In genomic region chr12:131040491-131040890, GRCh38 we compare ENCODE assay signal across 24 cellular contexts.
DNase-seq lines count a peak whose midpoint lies in the region; ATAC-seq, FAIRE-seq and TF ChIP-seq lines count a peak whose summit lies in the region.
"Had no signal": no experiment of that assay in that cellular context is flagged by ENCODE, and none has a peak within 500 bp of the region (broad histone marks: within the 10 kb centered on the region; RNA-seq: fewer than 3 reads in every experiment).

No MANE protein-coding gene starts in this region.

- 84 to 88% (median 87%) methylated on average over 11 of the region's 11 CpGs for WGBS in spleen, 5 donors

- peak overlapping the region; percentile 87 for H3K27ac Mint-ChIP-seq in neural progenitor cell
- H3K27ac Mint-ChIP-seq: CD8-positive, alpha-beta memory T cell; GM23338; HFFc6; IgD-negative memory B cell had no signal

- no peak overlapping the region for H3K4me2 ChIP-seq in neural progenitor cell
- H3K4me2 ChIP-seq: A549, GM23338 had no signal

- H3K36me3 Mint-ChIP-seq in neural progenitor cell: no peaks in the 10 kb centered on the region
- H3K36me3 Mint-ChIP-seq: CD4-positive, CD25-positive, alpha-beta regulatory T cell; CD8-positive, alpha-beta memory T cell had no signal

- H3K4me1 Mint-ChIP-seq in neural progenitor cell: peaks cover 6% of the 10 kb centered on the region
- H3K4me1 Mint-ChIP-seq: CD4-positive, CD25-positive, alpha-beta regulatory T cell; GM23338 had no signal

- FAIRE-seq in urothelium cell line (lab: Jason Lieb, UNC): no peak
- FAIRE-seq: A549, GM12892, GM18507, H54, HTR-8/SVneo had no signal

- no peaks in the 10 kb centered on the region for H3K79me2 ChIP-seq in neural progenitor cell (ENCODE audit: low read depth)

- peaks cover 17% of the 10 kb centered on the region for H3K27me3 Mint-ChIP-seq in neural progenitor cell (ENCODE audit: insufficient read depth, low read depth)
- H3K27me3 Mint-ChIP-seq: CD4-positive, CD25-positive, alpha-beta regulatory T cell; CD8-positive, alpha-beta memory T cell; IgD-negative memory B cell had no signal

- H3K9ac ChIP-seq in neural progenitor cell: no peak overlapping the region

- DNase-seq in NCI-H2029 (lab: John Stamatoyannopoulos, UW): peak; percentile 14
- no peak for DNase-seq in NCI-H2029 treated with DMSO at 0.1 percent for 48 hours (lab: John Stamatoyannopoulos, UW)
- DNase-seq in H7: peak; percentile 43
- DNase-seq in neural progenitor cell (ENCODE audit: low spot score): no peak
- peak; percentile 69 for DNase-seq in spleen
- DNase-seq in urothelium cell line (ENCODE audit: low spot score): no peak
- DNase-seq in NCI-H1694 (lab: John Stamatoyannopoulos, UW): no peak
- DNase-seq: C1 segment of cervical spinal cord; CD4-positive, CD25-positive, alpha-beta regulatory T cell; CD8-positive, alpha-beta memory T cell; COR-L47; DMS 273 treated with DMSO at 0.1 percent for 48 hours; DMS79; GDM1; HFFc6 had no signal

- no peak for ATAC-seq in GM18858 (IDR thresholded peaks at IDR 0.05; ENCODE audit: unreplicated experiment)
- ATAC-seq: GM23338 had no signal

- H3K4me3 Mint-ChIP-seq in neural progenitor cell: no peak overlapping the region
- H3K4me3 Mint-ChIP-seq: CD4-positive, CD25-positive, alpha-beta regulatory T cell; CD8-positive, alpha-beta memory T cell; GM23338; HFFc6; IgD-negative memory B cell had no signal

- H4K20me1 ChIP-seq in neural progenitor cell (ENCODE audit: low read depth): no peaks in the 10 kb centered on the region

- no peaks in the 10 kb centered on the region for H3K9me3 ChIP-seq in neural progenitor cell (ENCODE audit: low read depth)
- H3K9me3 ChIP-seq in spleen: no peaks in the 10 kb centered on the region
- H3K9me3 ChIP-seq: A549 had no signal

- H3K4me3 ChIP-seq in H7 (ENCODE audit: insufficient read depth, low read depth, low read length) (no peak overlapping the region), neural progenitor cell (no peak overlapping the region), spleen (no peak overlapping the region)
- H3K4me3 ChIP-seq: A549, GM23338 had no signal

- no peak for TF ChIP-seq POLR2A in spleen (IDR thresholded peaks at IDR 0.05)

- H3K27me3 ChIP-seq in H7 (ENCODE audit: control insufficient read depth, insufficient read depth, low read length) (no peaks in the 10 kb centered on the region), neural progenitor cell (no peaks in the 10 kb centered on the region), spleen (replicated peaks in 1 of 7) (peaks cover 0 to 4% (median 0%) of the 10 kb centered on the region in 7 donors)

- TF ChIP-seq CTCF in neural progenitor cell (IDR thresholded peaks at IDR 0.05) (no peak), spleen (IDR thresholded peaks at IDR 0.05 in 8 of 11, conservative IDR thresholded peaks at IDR 0.05 in 3 of 11) (no peak)

- H3F3A ChIP-seq in neural progenitor cell (ENCODE audit: low read depth): no peaks in the 10 kb centered on the region

- intact Hi-C loops in spleen (cut with DNase I; ENCODE audit: low total_unique reads): no loop called here

- H3K9me3 Mint-ChIP-seq in neural progenitor cell: no peaks in the 10 kb centered on the region
- H3K9me3 Mint-ChIP-seq: CD4-positive, CD25-positive, alpha-beta regulatory T cell; IgD-negative memory B cell had no signal

- H3K4me1 ChIP-seq in neural progenitor cell (no peaks in the 10 kb centered on the region), spleen (no peaks in the 10 kb centered on the region)
- H3K4me1 ChIP-seq: A549 had no signal

- H3K27ac ChIP-seq in neural progenitor cell (no peak overlapping the region), spleen (no peak overlapping the region)
- H3K27ac ChIP-seq: 22Rv1, A549 had no signal

- no peak overlapping the region for H2AFZ ChIP-seq in neural progenitor cell (replicated peaks)
- H2AFZ ChIP-seq: GM23338 had no signal

- H3K36me3 ChIP-seq in H7 (replicated peaks; ENCODE audit: control insufficient read depth, insufficient read depth, low read length) (no peaks in the 10 kb centered on the region), neural progenitor cell (no peaks in the 10 kb centered on the region), spleen (no peaks in the 10 kb centered on the region)

Comparison
In these comparisons a context has a peak if more than half of its experiments do, and no peak if none do; other contexts are left out.
1. DNase-seq: peak in NCI-H2029 (single experiment), H7 (single experiment) and spleen (single experiment); none in NCI-H2029 treated with DMSO at 0.1 percent for 48 hours (single experiment), neural progenitor cell (single experiment), urothelium cell line (single experiment) and NCI-H1694 (single experiment).